In genomic region chr10:96584035-96584434, GRCh38 we compare ENCODE assay signal across 15 cellular contexts. TPM values are rescaled to one million over a fixed set of nuclear protein-coding genes. Genes with fewer than 3 reads are reported as not detected.
DNase-seq lines count a peak whose midpoint lies in the region; ATAC-seq and TF ChIP-seq lines count a peak whose summit lies in the region.
"Had no signal": no experiment of that assay in that cellular context is flagged by ENCODE, and none has a peak within 500 bp of the region (broad histone marks: within the 10 kb centered on the region; RNA-seq: fewer than 3 reads in every experiment).

No MANE protein-coding gene starts in this region.

- H3K27me3 ChIP-seq in mucosa of stomach (ENCODE audit: control insufficient read depth, insufficient read depth, low read length), result no peaks in the 10 kb centered on the region
- H3K27me3 ChIP-seq in testis, result no peaks in the 10 kb centered on the region
- H3K27me3 ChIP-seq: foreskin keratinocyte had no signal

- peaks cover 49% of the 10 kb centered on the region for H3K4me1 Mint-ChIP-seq in CD14-positive monocyte
- peaks cover 57% of the 10 kb centered on the region for H3K4me1 Mint-ChIP-seq in HFFc6 (ENCODE audit: low read depth)
- peaks cover 42% of the 10 kb centered on the region for H3K4me1 Mint-ChIP-seq in T-helper 17 cell

- peaks cover 37% of the 10 kb centered on the region for H3K4me1 ChIP-seq in mucosa of stomach (ENCODE audit: control insufficient read depth, insufficient read depth, low read length)
- H3K4me1 ChIP-seq in testis, result peaks cover 57% of the 10 kb centered on the region

- peak overlapping the region in 1 of 2 donors; percentile 5 for H3K27ac ChIP-seq in testis
- H3K27ac ChIP-seq: foreskin keratinocyte had no signal

- no peak for ATAC-seq in T-helper 17 cell
- no peak for ATAC-seq in HG03095 (IDR thresholded peaks at IDR 0.05; ENCODE audit: unreplicated experiment)
- ATAC-seq: foreskin keratinocyte; stimulated activated memory B cell treated with anti-CD40 and anti-IgM and Interleukin-4, amounts not matched to agents 10 μg/mL and 1 μg/mL and 100 μg/mL, for 72 hours had no signal

- no peak for TF ChIP-seq POLR2A in testis (IDR thresholded peaks at IDR 0.05)

- peaks cover 2 to 6% of the 10 kb centered on the region in 2 donors for H3K36me3 Mint-ChIP-seq in CD14-positive monocyte
- H3K36me3 Mint-ChIP-seq in HFFc6 (ENCODE audit: low read depth), result peaks cover 14% of the 10 kb centered on the region
- peaks cover 2% of the 10 kb centered on the region for H3K36me3 Mint-ChIP-seq in T-helper 17 cell (ENCODE audit: low read depth)

- peaks cover 0 to 3% (median 0%) of the 10 kb centered on the region in 7 donors for H3K9me3 Mint-ChIP-seq in CD14-positive monocyte
- H3K9me3 Mint-ChIP-seq in HFFc6, result no peaks in the 10 kb centered on the region
- H3K9me3 Mint-ChIP-seq: stimulated activated memory B cell treated with anti-CD40 and anti-IgM and Interleukin-4, amounts not matched to agents 10 μg/mL and 1 μg/mL and 100 μg/mL, for 72 hours had no signal

- H3K9ac ChIP-seq in mucosa of stomach (ENCODE audit: low read length), result peak overlapping the region; percentile 55

- H3K4me3 ChIP-seq in mucosa of stomach (ENCODE audit: low read length) (no peak overlapping the region), testis (no peak overlapping the region)

- peak overlapping the region in 1 of 2 donors; percentile 39 for H3K4me3 Mint-ChIP-seq in CD14-positive monocyte
- H3K4me3 Mint-ChIP-seq in HFFc6, result peak overlapping the region; percentile 97
- peak overlapping the region; percentile 39 for H3K4me3 Mint-ChIP-seq in T-helper 17 cell
- H3K4me3 Mint-ChIP-seq: stimulated activated memory B cell treated with anti-CD40 and anti-IgM and Interleukin-4, amounts not matched to agents 10 μg/mL and 1 μg/mL and 100 μg/mL, for 72 hours had no signal

- peak overlapping the region in 4 of 7 donors; percentile 78 to 84 (median 80) for H3K27ac Mint-ChIP-seq in CD14-positive monocyte
- H3K27ac Mint-ChIP-seq in HFFc6, result no peak overlapping the region
- peak overlapping the region; percentile 8 for H3K27ac Mint-ChIP-seq in T-helper 17 cell
- H3K27ac Mint-ChIP-seq: stimulated activated memory B cell treated with anti-CD40 and anti-IgM and Interleukin-4, amounts not matched to agents 10 μg/mL and 1 μg/mL and 100 μg/mL, for 72 hours had no signal

- H3K27me3 Mint-ChIP-seq in CD14-positive monocyte (ENCODE audit: low read depth in 3 of 3), result peaks cover 0 to 2% (median 0%) of the 10 kb centered on the region in 3 donors
- peaks cover 3% of the 10 kb centered on the region for H3K27me3 Mint-ChIP-seq in HFFc6 (ENCODE audit: insufficient read depth)
- no peaks in the 10 kb centered on the region for H3K27me3 Mint-ChIP-seq in T-helper 17 cell
- H3K27me3 Mint-ChIP-seq: stimulated activated memory B cell treated with anti-CD40 and anti-IgM and Interleukin-4, amounts not matched to agents 10 μg/mL and 1 μg/mL and 100 μg/mL, for 72 hours had no signal

- WGBS in testis, 2 donors, result 65 to 67% methylated on average over 1 of the region's 1 CpG

- intact Hi-C loops in CD14-positive monocyte (cut with micrococcal nuclease) (loop anchor here in 1 of 2 donors (10.0 kb wide), 2 partner anchors 131 to 209 kb away; no protein-coding TSS in a partner anchor), testis (cut with DNase I; ENCODE audit: low total_unique reads) (no loop called here)

- H3K9me3 ChIP-seq in T-helper 17 cell (ENCODE audit: control insufficient read depth, low read length, poor library complexity, severe bottlenecking) (no peaks in the 10 kb centered on the region), mucosa of stomach (ENCODE audit: control insufficient read depth, low read length) (no peaks in the 10 kb centered on the region), testis (no peaks in the 10 kb centered on the region)

- no peaks in the 10 kb centered on the region for H3K36me3 ChIP-seq in mucosa of stomach (ENCODE audit: control insufficient read depth, insufficient read depth, low read length)
- no peaks in the 10 kb centered on the region for H3K36me3 ChIP-seq in testis (ENCODE audit: low read depth, missing control alignments)

- TF ChIP-seq CTCF in CD14-positive monocyte (IDR thresholded peaks at IDR 0.05) (no peak), HFFc6 (IDR thresholded peaks at IDR 0.05) (no peak), testis (IDR thresholded peaks at IDR 0.05) (no peak)

- DNase-seq in CD14-positive monocyte (ENCODE audit: low spot score), result no peak
- no peak for DNase-seq in HFFc6
- DNase-seq in T-helper 17 cell, result no peak
- no peak for DNase-seq in testis
- DNase-seq in occipital lobe (lab: John Stamatoyannopoulos, UW), result no peak
- no peak for DNase-seq in cerebellar cortex (ENCODE audit: low spot score)
- DNase-seq: activated CD4-positive, CD25-positive, alpha-beta regulatory T cell treated with anti-CD3 and anti-CD28 coated beads, Interleukin-2, amount 50 U/mL, for 72 hours; foreskin keratinocyte; midbrain; NCI-H2171 treated with DMSO at 0.1 percent for 48 hours; NK-92 treated with Interleukin-12 subunit alpha and Interleukin-12 subunit beta, amount 100 ng/mL, for 24 hours; stimulated activated CD4-positive, alpha-beta T cell treated with anti-CD3 and anti-CD28 coated beads, Interleukin-4, amount 100 ng/mL, for 24 hours had no signal

RNA-seq across cellular contexts. Expression of gene TM9SF3, which starts 2.8 kb away (rescaled TPM):
- polyA plus RNA-seq in CD14-positive monocyte, result 10 to 100 TPM; 59.9 to 67.1 TPM
- total RNA-seq in HFFc6 (2021; fragmentation: NEBNext Ultra II Directional; extraction: Animal tissue kit (Norgen Biotek cat#: 25700)), result 100 to 1,000 TPM; 195 to 235 (median 208) TPM
- total RNA-seq in T-helper 17 cell, result 10 to 100 TPM; 94.3 to 94.5 TPM
- total RNA-seq in testis, result 10 to 100 TPM; 67.8 to 69.3 TPM
- 69.8 TPM for polyA plus RNA-seq in testis (ENCODE audit: insufficient read depth, low read depth, low replicate concordance)
- 129 TPM for total RNA-seq in occipital lobe
